Comparison of ENCODE assay signal across 8 cellular contexts in genomic region chr7:35801392-35802101, GRCh38. TPM values are rescaled to one million over a fixed set of nuclear protein-coding genes. Genes with fewer than 3 reads are reported as not detected.
A peak's percentile ranks its signal among the peaks of the same experiment; 100 is the strongest.
DNase-seq lines count a peak whose midpoint lies in the region; ATAC-seq lines count a peak whose summit lies in the region.

No MANE protein-coding gene starts in this region.

- H3K4me3 ChIP-seq in BLaER1 (peak overlapping the region; percentile 86), ectodermal cell (ENCODE audit: insufficient read depth, low read depth, low read length) (peak overlapping the region; percentile 98)

- peaks cover 31% of the 10 kb centered on the region for H3K4me1 ChIP-seq in BLaER1
- no peaks in the 10 kb centered on the region for H3K4me1 ChIP-seq in ectodermal cell (ENCODE audit: control insufficient read depth, insufficient read depth, low read length)

- H3K36me3 ChIP-seq in BLaER1 (peaks cover 25% of the 10 kb centered on the region), ectodermal cell (ENCODE audit: control insufficient read depth, insufficient read depth, low read length) (no peaks in the 10 kb centered on the region)

- peak; percentile 54 for DNase-seq in NCI-H748 treated with DMSO at 0.1 percent for 48 hours (lab: John Stamatoyannopoulos, UW)
- DNase-seq in activated CD4-positive, alpha-beta memory T cell treated with anti-CD3 and anti-CD28 coated beads, Interleukin-2, amount 10 ng/mL, durations not matched to agents 7 days and 5 days: peak; percentile 79
- DNase-seq in medulla oblongata (ENCODE audit: extremely low spot score): peak; percentile 83
- peak; percentile 54 for DNase-seq in stimulated activated CD8-positive, alpha-beta memory T cell treated with anti-CD3 and anti-CD28 coated beads, Interleukin-12 subunit alpha, Interleukin-12 subunit beta, amount 100 ng/mL, for 1 hour (ENCODE audit: low read depth)

- H3K4me1 Mint-ChIP-seq in activated CD4-positive, alpha-beta memory T cell treated with anti-CD3 and anti-CD28 coated beads, Interleukin-2, amount 10 ng/mL, durations not matched to agents 7 days and 5 days: peaks cover 44% of the 10 kb centered on the region

- H3K9me3 Mint-ChIP-seq in activated CD4-positive, alpha-beta memory T cell treated with anti-CD3 and anti-CD28 coated beads, Interleukin-2, amount 10 ng/mL, durations not matched to agents 7 days and 5 days: no peaks in the 10 kb centered on the region

- H3K4me3 Mint-ChIP-seq in activated CD4-positive, alpha-beta memory T cell treated with anti-CD3 and anti-CD28 coated beads, Interleukin-2, amount 10 ng/mL, durations not matched to agents 7 days and 5 days: peak overlapping the region; percentile 95

- H3K27me3 ChIP-seq in BLaER1 (no peaks in the 10 kb centered on the region), ectodermal cell (ENCODE audit: control insufficient read depth, insufficient read depth, low read length, poor library complexity, severe bottlenecking) (no peaks in the 10 kb centered on the region)

- peaks cover 18% of the 10 kb centered on the region for H3K9me3 ChIP-seq in BLaER1
- no peaks in the 10 kb centered on the region for H3K9me3 ChIP-seq in ectodermal cell (ENCODE audit: control insufficient read depth, low read length)

- peak overlapping the region; percentile 90 for H3K27ac Mint-ChIP-seq in activated CD4-positive, alpha-beta memory T cell treated with anti-CD3 and anti-CD28 coated beads, Interleukin-2, amount 10 ng/mL, durations not matched to agents 7 days and 5 days

- peaks cover 50% of the 10 kb centered on the region for H4K20me1 ChIP-seq in BLaER1

- ATAC-seq in GM19035 (IDR thresholded peaks at IDR 0.05; ENCODE audit: unreplicated experiment) (peak; percentile 37), HG03354 (IDR thresholded peaks at IDR 0.05; ENCODE audit: poor library complexity, severe bottlenecking, unreplicated experiment) (peak; percentile 43)

- POLR2A ChIA-PET in activated CD4-positive, alpha-beta memory T cell treated with anti-CD3 and anti-CD28 coated beads, Interleukin-2, amount 10 ng/mL, durations not matched to agents 7 days and 5 days (lab: Charles Lee): interaction anchor here (0.6 to 7.7 kb wide), 35 partner anchors 9 to 588 kb away, joined by 3 to 295 read pairs (median 5); partner anchors contain the start of genes ANLN and HERPUD2

- peaks cover 24% of the 10 kb centered on the region for H3K36me3 Mint-ChIP-seq in activated CD4-positive, alpha-beta memory T cell treated with anti-CD3 and anti-CD28 coated beads, Interleukin-2, amount 10 ng/mL, durations not matched to agents 7 days and 5 days (ENCODE audit: low read depth)

- H3K9ac ChIP-seq in BLaER1: peak overlapping the region; percentile 92

- CTCF ChIA-PET in activated CD4-positive, alpha-beta memory T cell treated with anti-CD3 and anti-CD28 coated beads, Interleukin-2, amount 10 ng/mL, durations not matched to agents 7 days and 5 days (lab: Charles Lee): interaction anchor here (1.0 to 2.8 kb wide), 14 partner anchors 14 to 113 kb away, joined by 3 to 15 read pairs (median 4); partner anchors contain the start of gene HERPUD2

- no peaks in the 10 kb centered on the region for H3K27me3 Mint-ChIP-seq in activated CD4-positive, alpha-beta memory T cell treated with anti-CD3 and anti-CD28 coated beads, Interleukin-2, amount 10 ng/mL, durations not matched to agents 7 days and 5 days

- H3K27ac ChIP-seq in BLaER1: peak overlapping the region; percentile 97
- H3K27ac ChIP-seq in ectodermal cell (ENCODE audit: insufficient read depth, low read depth, low read length, poor library complexity, severe bottlenecking): peak overlapping the region; percentile 90

- WGBS in ectodermal cell, 2 experiments: 1% methylated on average over 69 of the region's 70 CpGs

- peak overlapping the region; percentile 90 for H3K4me2 ChIP-seq in BLaER1

RNA-seq across cellular contexts. Expression of gene SEPTIN7, which starts 0.7 kb away (rescaled TPM):
- total RNA-seq in activated CD4-positive, alpha-beta memory T cell treated with anti-CD3 and anti-CD28 coated beads, Interleukin-2, amount 10 ng/mL, durations not matched to agents 7 days and 5 days: 100 to 1,000 TPM; 237 to 241 TPM
- polyA plus RNA-seq in ectodermal cell (2013, experiment 1 of 4): 337 TPM
- 351 TPM for polyA plus RNA-seq in ectodermal cell (2013, experiment 2 of 4)
- polyA plus RNA-seq in ectodermal cell (2013, experiment 3 of 4): 282 TPM
- 311 TPM for polyA plus RNA-seq in ectodermal cell (2013, experiment 4 of 4)

Comparison
In these comparisons a context has a peak if more than half of its experiments do, and no peak if none do; other contexts are left out.
1. Peak in every context shown above with its lines: DNase-seq, ATAC-seq, H3K4me3 ChIP-seq and H3K27ac ChIP-seq.